In genomic region chr5:159341914-159342313, GRCh38 we compare ENCODE assay signal across 9 cellular contexts. TPM values are rescaled to one million over a fixed set of nuclear protein-coding genes. Genes with fewer than 3 reads are reported as not detected.
DNase-seq lines count a peak whose midpoint lies in the region; ATAC-seq and TF ChIP-seq lines count a peak whose summit lies in the region.
"Had no signal": no experiment of that assay in that cellular context is flagged by ENCODE, and none has a peak within 500 bp of the region (broad histone marks: within the 10 kb centered on the region; RNA-seq: fewer than 3 reads in every experiment).

No MANE protein-coding gene starts in this region.

- H3K27me3 ChIP-seq in RWPE2 (ENCODE audit: insufficient read depth, poor library complexity, severe bottlenecking): no peaks in the 10 kb centered on the region

- H3K27me3 Mint-ChIP-seq in progenitor cell of endocrine pancreas: no peaks in the 10 kb centered on the region

- H3K4me3 ChIP-seq in RWPE2 (ENCODE audit: severe bottlenecking): no peak overlapping the region

- peak overlapping the region; percentile 10 for H3K27ac ChIP-seq in RWPE2 (ENCODE audit: poor library complexity, severe bottlenecking)
- H3K27ac ChIP-seq: C4-2B had no signal

- no peak for TF ChIP-seq CTCF in RWPE2 (IDR thresholded peaks at IDR 0.05; ENCODE audit: poor library complexity, severe bottlenecking)
- no peak for TF ChIP-seq CTCF in progenitor cell of endocrine pancreas (IDR thresholded peaks at IDR 0.05; ENCODE audit: unreplicated experiment)

- peak; percentile 77 for ATAC-seq in RWPE2 (ENCODE audit: low read depth)

- no peaks in the 10 kb centered on the region for H3K36me3 Mint-ChIP-seq in progenitor cell of endocrine pancreas (ENCODE audit: insufficient read depth)

- H3K4me3 Mint-ChIP-seq in progenitor cell of endocrine pancreas (ENCODE audit: low read depth): no peak overlapping the region

- H3K4me1 Mint-ChIP-seq in progenitor cell of endocrine pancreas (ENCODE audit: low read depth): no peaks in the 10 kb centered on the region

- no peaks in the 10 kb centered on the region for H3K9me3 Mint-ChIP-seq in progenitor cell of endocrine pancreas (ENCODE audit: low read depth)

- no peak overlapping the region for H3K27ac Mint-ChIP-seq in progenitor cell of endocrine pancreas

- H3K9me3 ChIP-seq in RWPE2 (ENCODE audit: severe bottlenecking): no peaks in the 10 kb centered on the region

- no peaks in the 10 kb centered on the region; the same call in 1 of the 2 replicates for H3K36me3 ChIP-seq in RWPE2 (ENCODE audit: low read depth)

- H3K4me1 ChIP-seq in RWPE2 (ENCODE audit: insufficient read depth, poor library complexity, severe bottlenecking): peaks cover 33% of the 10 kb centered on the region

- DNase-seq in NK-92 treated with Interleukin-12 subunit alpha and Interleukin-12 subunit beta, amount 100 ng/mL, for 24 hours (lab: John Stamatoyannopoulos, UW): peak; percentile 47
- DNase-seq in NK-92 (lab: John Stamatoyannopoulos, UW; ENCODE audit: unreplicated experiment) (no peak), RWPE2 (ENCODE audit: low spot score) (peak; percentile 81), iPS-NIHi11 (ENCODE audit: low spot score) (peak; percentile 14), NCI-H1436 (lab: John Stamatoyannopoulos, UW) (no peak), progenitor cell of endocrine pancreas (ENCODE audit: low spot score, unreplicated experiment) (no peak)
- DNase-seq in activated gamma-delta T cell treated with anti-CD3 and anti-CD28 coated beads, Interleukin-2, amount 50 U/mL, for 16 hours (ENCODE audit: low read depth): peak; percentile 49
- DNase-seq in stimulated activated CD8-positive, alpha-beta memory T cell treated with anti-CD3 and anti-CD28 coated beads, Interleukin-7, amount 100 ng/mL, for 48 hours (ENCODE audit: extremely low read depth in 1 of 2, low read depth in 1 of 2): peak; percentile 15 to 35

RNA-seq across cellular contexts. Expression of gene IL12B, which starts 11.6 kb away (rescaled TPM):
- total RNA-seq in progenitor cell of endocrine pancreas: not detected in 2 replicates

Comparison
In these comparisons a context has a peak if more than half of its experiments do, and no peak if none do; other contexts are left out.
1. DNase-seq: peak in NK-92 treated with Interleukin-12 subunit alpha and Interleukin-12 subunit beta, amount 100 ng/mL, for 24 hours (single experiment), RWPE2 (single experiment), activated gamma-delta T cell treated with anti-CD3 and anti-CD28 coated beads, Interleukin-2, amount 50 U/mL, for 16 hours (single experiment), iPS-NIHi11 (single experiment) and stimulated activated CD8-positive, alpha-beta memory T cell treated with anti-CD3 and anti-CD28 coated beads, Interleukin-7, amount 100 ng/mL, for 48 hours (2 of 2); none in NK-92 (single experiment), NCI-H1436 (single experiment) and progenitor cell of endocrine pancreas (single experiment).